23 cellular contexts compared by ENCODE assay signal in the genomic region with DNA sequence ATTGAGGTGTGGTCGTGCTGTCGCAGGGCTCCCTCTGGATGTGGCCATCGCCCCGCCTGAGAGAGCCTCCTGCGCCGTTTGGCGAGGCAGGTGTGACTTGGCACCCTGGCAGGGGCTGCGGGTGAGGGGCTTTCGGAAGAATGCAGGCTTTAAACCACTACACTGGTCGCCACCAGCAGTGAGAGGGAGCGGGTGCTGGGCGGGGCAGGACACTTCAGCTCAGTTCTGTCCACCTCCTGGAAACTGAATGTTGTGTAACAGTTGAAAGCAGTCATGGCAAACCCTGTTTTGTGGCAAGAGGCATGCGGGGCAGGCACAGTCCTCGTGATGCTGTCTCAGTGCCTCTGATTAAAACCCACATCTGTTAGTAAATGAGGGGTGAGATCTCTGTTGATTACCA.
"Had no signal": no experiment of that assay in that cellular context is flagged by ENCODE, and none has a peak within 500 bp of the region (broad histone marks: within the 10 kb centered on the region; RNA-seq: fewer than 3 reads in every experiment).

No MANE protein-coding gene starts in this region.

- H3K4me3 Mint-ChIP-seq: activated CD4-positive, alpha-beta T cell treated with anti-CD3 and anti-CD28 coated beads, Interleukin-2, amount 10 ng/mL, durations not matched to agents 24 days and 14 days; activated naive CD4-positive, alpha-beta T cell treated with anti-CD3 and anti-CD28 coated beads, Interleukin-2, amount 10 ng/mL, durations not matched to agents 7 days and 5 days; activated T-cell treated with anti-CD3 and anti-CD28 coated beads, Interleukin-2, amount 50 U/mL, for 4 hours; central memory CD8-positive, alpha-beta T cell; naive thymus-derived CD8-positive, alpha-beta T cell; T-cell had no signal

- H3K27ac Mint-ChIP-seq: activated CD4-positive, alpha-beta T cell treated with anti-CD3 and anti-CD28 coated beads, Interleukin-2, amount 10 ng/mL, durations not matched to agents 24 days and 14 days; activated naive CD4-positive, alpha-beta T cell treated with anti-CD3 and anti-CD28 coated beads, Interleukin-2, amount 10 ng/mL, durations not matched to agents 7 days and 5 days; T-cell had no signal

- H3K4me1 Mint-ChIP-seq: activated CD4-positive, alpha-beta T cell treated with anti-CD3 and anti-CD28 coated beads, Interleukin-2, amount 10 ng/mL, durations not matched to agents 24 days and 14 days; central memory CD8-positive, alpha-beta T cell; T-cell had no signal

- H3K36me3 ChIP-seq: uterus had no signal

- H3K27me3 Mint-ChIP-seq: activated CD4-positive, alpha-beta T cell treated with anti-CD3 and anti-CD28 coated beads, Interleukin-2, amount 10 ng/mL, durations not matched to agents 24 days and 14 days; activated naive CD4-positive, alpha-beta T cell treated with anti-CD3 and anti-CD28 coated beads, Interleukin-2, amount 10 ng/mL, durations not matched to agents 7 days and 5 days; central memory CD8-positive, alpha-beta T cell; naive thymus-derived CD8-positive, alpha-beta T cell; T-cell had no signal

- H3K4me3 ChIP-seq: ascending aorta, coronary artery, gastroesophageal sphincter, heart left ventricle, left ventricle myocardium inferior, tibial artery, uterus had no signal

- H3K4me1 ChIP-seq: ascending aorta, gastroesophageal sphincter, parathyroid adenoma, tibial artery, uterus had no signal

- DNase-seq: activated CD4-positive, alpha-beta T cell treated with anti-CD3 and anti-CD28 coated beads, Interleukin-2, amount 10 ng/mL, durations not matched to agents 24 days and 14 days; activated CD8-positive, alpha-beta memory T cell treated with anti-CD3 and anti-CD28 coated beads, Interleukin-2, amount 50 U/mL, for 4 hours; activated naive CD4-positive, alpha-beta T cell treated with anti-CD3 and anti-CD28 coated beads, Interleukin-2, amount 10 ng/mL, durations not matched to agents 7 days and 5 days; activated T-cell treated with anti-CD3 and anti-CD28 coated beads, Interleukin-2, amount 50 U/mL, for 4 hours; heart left ventricle; kidney; left ventricle myocardium inferior; mesenchymal stem cell; naive thymus-derived CD8-positive, alpha-beta T cell; retina; stimulated activated CD4-positive, alpha-beta T cell treated with anti-CD3 and anti-CD28 coated beads, Interleukin-12 subunit alpha, Interleukin-12 subunit beta, amount 100 ng/mL, for 4 hours; stimulated activated CD4-positive, alpha-beta T cell treated with anti-CD3 and anti-CD28 coated beads, Interleukin-1b, Interleukin-23, amount 100 ng/mL, for 48 hours; stimulated activated CD8-positive, alpha-beta memory T cell treated with anti-CD3 and anti-CD28 coated beads, Interleukin-4, amount 100 ng/mL, for 48 hours; stimulated activated naive CD4-positive, alpha-beta T cell treated with Interleukin-2 at 50 U/mL for 16 hours; T-cell; T-helper 9 cell; tibial artery; uterus had no signal

- ATAC-seq: activated T-cell treated with anti-CD3 and anti-CD28 coated beads, Interleukin-2, amount 50 U/mL, for 4 hours; gastroesophageal sphincter; naive thymus-derived CD8-positive, alpha-beta T cell; T-cell had no signal

- H3K9me3 Mint-ChIP-seq: activated CD4-positive, alpha-beta T cell treated with anti-CD3 and anti-CD28 coated beads, Interleukin-2, amount 10 ng/mL, durations not matched to agents 24 days and 14 days; activated naive CD4-positive, alpha-beta T cell treated with anti-CD3 and anti-CD28 coated beads, Interleukin-2, amount 10 ng/mL, durations not matched to agents 7 days and 5 days; activated T-cell treated with anti-CD3 and anti-CD28 coated beads, Interleukin-2, amount 50 U/mL, for 4 hours; central memory CD8-positive, alpha-beta T cell; T-cell had no signal

- H3K9me3 ChIP-seq: ascending aorta, gastroesophageal sphincter, heart left ventricle, left ventricle myocardium inferior, tibial artery, uterus had no signal
